In the genomic region with DNA sequence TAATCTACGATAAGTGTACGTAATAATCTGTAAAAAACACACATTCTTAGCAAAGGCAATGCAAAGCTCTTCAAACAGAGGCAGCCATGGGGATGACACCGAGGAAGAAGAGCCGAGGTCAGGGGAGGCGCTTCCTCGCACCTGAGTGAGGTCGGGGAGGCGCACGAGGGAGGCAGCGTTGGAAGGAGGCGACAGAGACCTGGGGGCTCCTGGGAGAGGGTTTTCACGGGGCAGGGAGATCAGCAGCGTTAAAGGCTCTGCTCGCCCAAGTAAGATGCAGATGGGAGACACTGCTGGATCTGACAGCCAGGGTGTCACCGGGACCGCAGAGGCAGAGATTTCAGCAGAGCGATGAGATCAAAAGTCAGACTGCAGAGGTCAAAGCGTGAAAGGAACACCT, we compare ENCODE assay signal across 30 cellular contexts.
A peak's percentile ranks its signal among the peaks of the same experiment; 100 is the strongest.
DNase-seq lines count a peak whose midpoint lies in the region; ATAC-seq, FAIRE-seq and TF ChIP-seq lines count a peak whose summit lies in the region.
"Had no signal": no experiment of that assay in that cellular context is flagged by ENCODE, and none has a peak within 500 bp of the region (broad histone marks: within the 10 kb centered on the region; RNA-seq: fewer than 3 reads in every experiment).

No MANE protein-coding gene starts in this region.

- H3K9me3 ChIP-seq in H1 (ENCODE audit: insufficient read depth in 2 of 2, low read depth in 1 of 2, low read length in 1 of 2), result no peaks in the 10 kb centered on the region
- H3K9me3 ChIP-seq in naive thymus-derived CD4-positive, alpha-beta T cell (ENCODE audit: control insufficient read depth in 2 of 3, low read length in 3 of 3), result no peaks in the 10 kb centered on the region
- no peaks in the 10 kb centered on the region for H3K9me3 ChIP-seq in MM.1S (replicated peaks; ENCODE audit: insufficient read depth, low read length)
- H3K9me3 ChIP-seq: BE2C, MG63 had no signal

- TF ChIP-seq EP300 in H1 (IDR thresholded peaks at IDR 0.05; ENCODE audit: borderline replicate concordance in 1 of 2, low read depth in 2 of 2, low read length in 2 of 2), result no peak

- 83% methylated on average over 18 of the region's 18 CpGs; no CpG with 5 or more reads in 1 of the 2 experiments for WGBS in H1 (ENCODE audit: extremely low coverage in 1 of 2, insufficient coverage in 1 of 2, insufficient read length in 1 of 2, insufficient replicate concordance in 2 of 2, low coverage in 1 of 2, low lambda C conversion rate in 2 of 2, missing lambda C conversion rate in 1 of 2), 2 experiments
- WGBS in mesendoderm (ENCODE audit: extremely low coverage, insufficient coverage, low lambda C conversion rate), result no CpG with 5 or more reads among the region's 18 CpGs

- POLR2A ChIA-PET in H1 (lab: Charles Lee; ENCODE audit: partially characterized antibody), result no interaction called here
- POLR2A ChIA-PET in naive thymus-derived CD4-positive, alpha-beta T cell (lab: Charles Lee), result no interaction called here

- H2BK120ac ChIP-seq in H1 (replicated peaks; ENCODE audit: low read depth, low read length) (no peak overlapping the region), mesendoderm (ENCODE audit: low read depth, low read length) (no peak overlapping the region)

- H3K9me3 Mint-ChIP-seq in stimulated activated naive B cell treated with anti-CD40 and anti-IgM and Interleukin-4, amounts not matched to agents 10 μg/mL and 1 μg/mL and 100 μg/mL, for 72 hours, result peaks cover 4 to 7% of the 10 kb centered on the region in 2 donors
- H3K9me3 Mint-ChIP-seq in naive thymus-derived CD4-positive, alpha-beta T cell, result peaks cover 0 to 8% (median 0%) of the 10 kb centered on the region in 11 donors

- H3K9ac ChIP-seq in H1 (replicated peaks in 1 of 4; ENCODE audit: extremely low read depth in 1 of 4, low read depth in 3 of 4, low read length in 3 of 4) (no peak overlapping the region), mesendoderm (ENCODE audit: low read length) (no peak overlapping the region), MM.1S (ENCODE audit: low read length) (no peak overlapping the region)

- no peaks in the 10 kb centered on the region for H3K9me2 ChIP-seq in MM.1S (replicated peaks; ENCODE audit: insufficient read depth, low read length)

- H3K27ac Mint-ChIP-seq in stimulated activated naive B cell treated with anti-CD40 and anti-IgM and Interleukin-4, amounts not matched to agents 10 μg/mL and 1 μg/mL and 100 μg/mL, for 72 hours, result peak overlapping the region; percentile 27
- H3K27ac Mint-ChIP-seq in naive thymus-derived CD4-positive, alpha-beta T cell, result no peak overlapping the region

- H2BK5ac ChIP-seq in H1 (ENCODE audit: low read depth, low read length) (no peak overlapping the region), mesendoderm (ENCODE audit: low read length) (no peak overlapping the region)

- H3K23ac ChIP-seq in H1 (ENCODE audit: insufficient read length) (no peak overlapping the region), mesendoderm (ENCODE audit: low read length) (no peak overlapping the region)

- H3K79me2 ChIP-seq in H1 (ENCODE audit: control insufficient read depth in 1 of 2, insufficient read depth in 2 of 2, low read length in 2 of 2), result no peaks in the 10 kb centered on the region
- no peaks in the 10 kb centered on the region for H3K79me2 ChIP-seq in mesendoderm (ENCODE audit: control insufficient read depth, insufficient read depth, low read length)
- no peaks in the 10 kb centered on the region for H3K79me2 ChIP-seq in MM.1S (ENCODE audit: low read length)

- H3K79me1 ChIP-seq in H1 (ENCODE audit: low read depth, low read length), result no peaks in the 10 kb centered on the region
- no peaks in the 10 kb centered on the region for H3K79me1 ChIP-seq in mesendoderm (ENCODE audit: low read length)

- H2AFZ ChIP-seq in H1 (ENCODE audit: low read length) (0 out of 2 replicates have a peak overlapping the region, but pooled peaks have one; percentile 36), MM.1S (ENCODE audit: low read length) (no peak overlapping the region)
- H2AFZ ChIP-seq: PC-9 had no signal

- H3K27me3 ChIP-seq in H1 (replicated peaks in 1 of 4; ENCODE audit: control insufficient read depth in 3 of 4, extremely low read depth in 1 of 4, insufficient read depth in 3 of 4, low read length in 3 of 4) (no peaks in the 10 kb centered on the region), mesendoderm (ENCODE audit: insufficient read depth, low read length, poor library complexity) (no peaks in the 10 kb centered on the region), MM.1S (replicated peaks; ENCODE audit: insufficient read depth, low read length) (no peaks in the 10 kb centered on the region)
- H3K27me3 ChIP-seq in naive thymus-derived CD4-positive, alpha-beta T cell (ENCODE audit: control insufficient read depth in 2 of 2, insufficient read depth in 2 of 2, low read length in 2 of 2), result no peaks in the 10 kb centered on the region
- H3K27me3 ChIP-seq: BE2C, MG63 had no signal

- intact Hi-C loops in naive thymus-derived CD4-positive, alpha-beta T cell (cut with micrococcal nuclease), result no loop called here

- no peaks in the 10 kb centered on the region for H3K27me3 Mint-ChIP-seq in stimulated activated naive B cell treated with anti-CD40 and anti-IgM and Interleukin-4, amounts not matched to agents 10 μg/mL and 1 μg/mL and 100 μg/mL, for 72 hours
- peaks cover 0 to 27% (median 7%) of the 10 kb centered on the region in 5 donors for H3K27me3 Mint-ChIP-seq in naive thymus-derived CD4-positive, alpha-beta T cell
- H3K27me3 Mint-ChIP-seq: CD8-positive, alpha-beta memory T cell had no signal

- H3K56ac ChIP-seq in H1 (replicated peaks; ENCODE audit: insufficient read length, low read depth, low read length), result no peak overlapping the region
- no peak overlapping the region for H3K56ac ChIP-seq in mesendoderm (ENCODE audit: low read length)

- no peaks in the 10 kb centered on the region for H3F3A ChIP-seq in MM.1S (ENCODE audit: insufficient read depth, low read length)

- H3K4me3 Mint-ChIP-seq in stimulated activated naive B cell treated with anti-CD40 and anti-IgM and Interleukin-4, amounts not matched to agents 10 μg/mL and 1 μg/mL and 100 μg/mL, for 72 hours, result no peak overlapping the region
- no peak overlapping the region for H3K4me3 Mint-ChIP-seq in naive thymus-derived CD4-positive, alpha-beta T cell
- H3K4me3 Mint-ChIP-seq: CD14-positive monocyte had no signal

- H4K8ac ChIP-seq in H1 (ENCODE audit: extremely low read depth, insufficient read depth, low read length) (no peak overlapping the region), mesendoderm (ENCODE audit: low read depth, low read length) (no peak overlapping the region)

- no peaks in the 10 kb centered on the region for H3K4me1 ChIP-seq in H1 (replicated peaks in 1 of 4; ENCODE audit: control insufficient read depth in 3 of 4, insufficient read depth in 4 of 4, low read length in 3 of 4)
- H3K4me1 ChIP-seq in mesendoderm (ENCODE audit: control insufficient read depth, low read depth, low read length), result no peaks in the 10 kb centered on the region
- H3K4me1 ChIP-seq in naive thymus-derived CD4-positive, alpha-beta T cell (ENCODE audit: control insufficient read depth in 2 of 2, insufficient read depth in 2 of 2, low read length in 2 of 2), result no peaks in the 10 kb centered on the region
- H3K4me1 ChIP-seq in MM.1S (ENCODE audit: low read length), result no peaks in the 10 kb centered on the region
- H3K4me1 ChIP-seq: BE2C had no signal

- no peak for TF ChIP-seq RAD21 in H1 (IDR thresholded peaks at IDR 0.05 in 1 of 2, conservative IDR thresholded peaks at IDR 0.05 in 1 of 2; ENCODE audit: low read depth in 2 of 2, low read length in 2 of 2)

- no peak for ATAC-seq in stimulated activated naive B cell treated with anti-CD40 and anti-IgM and Interleukin-4, amounts not matched to agents 10 μg/mL and 1 μg/mL and 100 μg/mL, for 72 hours (replicated peaks)
- ATAC-seq in naive thymus-derived CD4-positive, alpha-beta T cell, result no peak

- no peak overlapping the region for H3K14ac ChIP-seq in H1 (ENCODE audit: insufficient read length)

- no peak overlapping the region for H2BK12ac ChIP-seq in H1 (ENCODE audit: low read depth, low read length)

- no peak overlapping the region for H2BK15ac ChIP-seq in H1 (ENCODE audit: low read length)
- H2BK15ac ChIP-seq in mesendoderm (replicated peaks; ENCODE audit: low read depth), result no peak overlapping the region

- H3K4me2 ChIP-seq in H1 (ENCODE audit: insufficient read depth in 1 of 2, low read depth in 2 of 2, low read length in 2 of 2) (peak overlapping the region in 1 of 2 experiments; percentile 52; a peak in 2 of 4 replicates), mesendoderm (ENCODE audit: low read length) (peak overlapping the region; percentile 7), MM.1S (ENCODE audit: low read depth, low read length) (no peak overlapping the region)
- H3K4me2 ChIP-seq: PC-9 had no signal

- H3K4me3 ChIP-seq in H1 (ENCODE audit: extremely low read depth in 1 of 4, insufficient read depth in 2 of 4, low read depth in 3 of 4, low read length in 4 of 4) (no peak overlapping the region), mesendoderm (ENCODE audit: low read length) (no peak overlapping the region), MM.1S (ENCODE audit: low read length) (no peak overlapping the region)
- no peak overlapping the region for H3K4me3 ChIP-seq in naive thymus-derived CD4-positive, alpha-beta T cell (ENCODE audit: low read length)
- H3K4me3 ChIP-seq: MG63, PC-9 had no signal

- H3K36me3 Mint-ChIP-seq in stimulated activated naive B cell treated with anti-CD40 and anti-IgM and Interleukin-4, amounts not matched to agents 10 μg/mL and 1 μg/mL and 100 μg/mL, for 72 hours, result peaks cover 34 to 38% of the 10 kb centered on the region in 2 donors
- H3K36me3 Mint-ChIP-seq in naive thymus-derived CD4-positive, alpha-beta T cell, result peaks cover 0 to 8% (median 0%) of the 10 kb centered on the region in 5 donors
- H3K36me3 Mint-ChIP-seq: CD14-positive monocyte; CD8-positive, alpha-beta memory T cell had no signal

- no peak overlapping the region for H2BK20ac ChIP-seq in H1 (ENCODE audit: low read length)

- peak; percentile 4 for DNase-seq in activated gamma-delta T cell (lab: John Stamatoyannopoulos, UW)
- DNase-seq in activated gamma-delta T cell treated with Interleukin-2 at 50 U/mL for 16 hours, result no peak
- DNase-seq in H1 (ENCODE audit: low read depth in 1 of 2, low spot score in 2 of 2), result no peak
- no peak for DNase-seq in mesendoderm
- DNase-seq in stimulated activated naive B cell treated with anti-CD40 and anti-IgM and Interleukin-4, amounts not matched to agents 10 μg/mL and 1 μg/mL and 100 μg/mL, for 72 hours, result no peak
- no peak for DNase-seq in naive thymus-derived CD4-positive, alpha-beta T cell
- no peak for DNase-seq in MM.1S
- no peak for DNase-seq in inferior parietal cortex (ENCODE audit: extremely low spot score)
- DNase-seq: 8988T; ACHN; BE2C; DMS 273 treated with DMSO at 0.1 percent for 48 hours; DMS79; EL; GDM1; IMR-90; KG1; MG63; NCI-H2029; NCI-H446; NCI-H524 treated with DMSO at 0.1 percent for 48 hours; NCI-H774; NK-92 treated with Interleukin-12 subunit alpha and Interleukin-12 subunit beta, amount 100 ng/mL, for 24 hours; PC-9; RPMI8226; SHP77 had no signal

- no peak overlapping the region for H3K18ac ChIP-seq in H1 (ENCODE audit: extremely low read depth, low read length)
- no peak overlapping the region for H3K18ac ChIP-seq in mesendoderm (ENCODE audit: low read length)

- no peak overlapping the region for H2AK5ac ChIP-seq in H1 (ENCODE audit: low read depth, low read length)
- no peak overlapping the region for H2AK5ac ChIP-seq in mesendoderm (ENCODE audit: low read length)

- TF ChIP-seq POLR2A in H1 (IDR thresholded peaks at IDR 0.05; ENCODE audit: control extremely low read depth in 1 of 2, low read depth in 2 of 2, low read length in 2 of 2), result no peak

- H3K23me2 ChIP-seq in H1 (ENCODE audit: low read depth, low read length), result no peaks in the 10 kb centered on the region

- H4K5ac ChIP-seq in H1 (ENCODE audit: insufficient read length, low read depth, low read length), result no peak overlapping the region
- H4K5ac ChIP-seq in mesendoderm (ENCODE audit: low read length), result no peak overlapping the region

- H3K27ac ChIP-seq in H1 (ENCODE audit: low read depth, low read length), result no peak overlapping the region
- H3K27ac ChIP-seq in mesendoderm (ENCODE audit: low read depth, low read length), result no peak overlapping the region
- no peak overlapping the region for H3K27ac ChIP-seq in naive thymus-derived CD4-positive, alpha-beta T cell (ENCODE audit: low read depth, low read length)
- H3K27ac ChIP-seq in MM.1S (ENCODE audit: low read length), result no peak overlapping the region
- H3K27ac ChIP-seq: PC-9 had no signal

- H3K4me1 Mint-ChIP-seq in stimulated activated naive B cell treated with anti-CD40 and anti-IgM and Interleukin-4, amounts not matched to agents 10 μg/mL and 1 μg/mL and 100 μg/mL, for 72 hours, result peaks cover 5 to 7% of the 10 kb centered on the region in 2 donors
- peaks cover 0 to 12% (median 4%) of the 10 kb centered on the region in 7 donors for H3K4me1 Mint-ChIP-seq in naive thymus-derived CD4-positive, alpha-beta T cell
- H3K4me1 Mint-ChIP-seq: CD14-positive monocyte had no signal

- TF ChIP-seq CTCF in H1 (IDR thresholded peaks at IDR 0.05; ENCODE audit: control extremely low read depth in 1 of 3, insufficient read depth in 1 of 3, low read depth in 1 of 3, low read length in 3 of 3) (no peak), MM.1S (IDR thresholded peaks at IDR 0.05; ENCODE audit: low read length) (no peak)

- CTCF ChIA-PET in H1 (lab: Charles Lee; ENCODE audit: partially characterized antibody), result interaction anchor here (0.6 to 1.0 kb wide), 2 partner anchors 10 to 308 kb away, joined by 3 to 4 read pairs; no protein-coding TSS in a partner anchor
- CTCF ChIA-PET in naive thymus-derived CD4-positive, alpha-beta T cell (lab: Charles Lee), result no interaction called here

- no peak overlapping the region for H4K91ac ChIP-seq in H1 (replicated peaks; ENCODE audit: insufficient read length, low read length)

- H3K4ac ChIP-seq in H1 (replicated peaks; ENCODE audit: insufficient read length, low read depth, low read length), result no peak overlapping the region
- no peak overlapping the region for H3K4ac ChIP-seq in mesendoderm (ENCODE audit: low read depth, low read length)

- H4K20me1 ChIP-seq in H1 (replicated peaks in 1 of 2; ENCODE audit: control insufficient read depth in 1 of 2, insufficient read depth in 2 of 2, low read length in 2 of 2) (no peaks in the 10 kb centered on the region), MM.1S (ENCODE audit: insufficient read depth, low read length) (no peaks in the 10 kb centered on the region)

- no peaks in the 10 kb centered on the region for H3K36me3 ChIP-seq in H1 (ENCODE audit: control insufficient read depth in 2 of 4, insufficient read depth in 4 of 4, low read length in 3 of 4)
- no peaks in the 10 kb centered on the region for H3K36me3 ChIP-seq in mesendoderm (ENCODE audit: control insufficient read depth, insufficient read depth, low read length)
- no peaks in the 10 kb centered on the region for H3K36me3 ChIP-seq in naive thymus-derived CD4-positive, alpha-beta T cell (ENCODE audit: control insufficient read depth in 2 of 3, insufficient read depth in 3 of 3, low read length in 3 of 3)
- H3K36me3 ChIP-seq in MM.1S (replicated peaks; ENCODE audit: insufficient read depth, low read length), result no peaks in the 10 kb centered on the region
- H3K36me3 ChIP-seq: BE2C, MG63 had no signal

- no peak for FAIRE-seq in H1 (lab: Jason Lieb, UNC)
- FAIRE-seq: GM12891, H54 had no signal
